In genomic region chr15:90105521-90105920, GRCh38 we compare ENCODE assay signal across 16 cellular contexts. TPM values are rescaled to one million over a fixed set of nuclear protein-coding genes. Genes with fewer than 3 reads are reported as not detected.
DNase-seq lines count a peak whose midpoint lies in the region; ATAC-seq and TF ChIP-seq lines count a peak whose summit lies in the region.
"Had no signal": no experiment of that assay in that cellular context is flagged by ENCODE, and none has a peak within 500 bp of the region (broad histone marks: within the 10 kb centered on the region; RNA-seq: fewer than 3 reads in every experiment).

No MANE protein-coding gene starts in this region.

- H3K27me3 ChIP-seq in left ventricle myocardium inferior (ENCODE audit: low read depth) (no peaks in the 10 kb centered on the region), right atrium auricular region (no peaks in the 10 kb centered on the region), prostate gland (replicated peaks; ENCODE audit: insufficient read depth) (no peaks in the 10 kb centered on the region), HAP-1 (ENCODE audit: low read depth) (no peaks in the 10 kb centered on the region)

- H3K9me3 ChIP-seq in left ventricle myocardium inferior (replicated peaks) = no peaks in the 10 kb centered on the region
- H3K9me3 ChIP-seq in right atrium auricular region = no peaks in the 10 kb centered on the region
- no peaks in the 10 kb centered on the region for H3K9me3 ChIP-seq in prostate gland
- no peaks in the 10 kb centered on the region for H3K9me3 ChIP-seq in HAP-1

- in situ Hi-C loops in HAP-1 (cut with MboI; ENCODE audit: low sequenced_read_pairs) = no loop called here

- H3K4me3 Mint-ChIP-seq in HFFc6 = no peak overlapping the region

- no peak for ATAC-seq in left ventricle myocardium superior

- H3K4me1 Mint-ChIP-seq in HFFc6 (ENCODE audit: low read depth) = peaks cover 29% of the 10 kb centered on the region

- no peak overlapping the region for H3K27ac Mint-ChIP-seq in HFFc6

- intact Hi-C loops in left ventricle myocardium inferior (cut with micrococcal nuclease) = no loop called here
- intact Hi-C loops in left ventricle myocardium superior (cut with micrococcal nuclease) = no loop called here
- intact Hi-C loops in prostate gland (cut with DNase I) = no loop called here

- DNase-seq in left ventricle myocardium inferior (no peak), left ventricle myocardium superior (no peak), right atrium auricular region (ENCODE audit: low spot score) (no peak), prostate gland (ENCODE audit: low spot score) (no peak), NCI-H187 (lab: John Stamatoyannopoulos, UW) (no peak), HFFc6 (no peak), HAP-1 (ENCODE audit: low spot score in 2 of 2) (no peak), NCI-H128 (lab: John Stamatoyannopoulos, UW; ENCODE audit: unreplicated experiment) (no peak)
- DNase-seq: C1 segment of cervical spinal cord, DMS 273 treated with DMSO at 0.1 percent for 48 hours, IMR-90, NCI-H1436, NCI-H2029, NCI-H345, NCI-H524 treated with DMSO at 0.1 percent for 48 hours, RPMI8226 had no signal

- H3K27me3 Mint-ChIP-seq in HFFc6 (ENCODE audit: insufficient read depth) = peaks cover 3% of the 10 kb centered on the region

- no peaks in the 10 kb centered on the region for H3K36me3 Mint-ChIP-seq in HFFc6 (ENCODE audit: low read depth)

- no peaks in the 10 kb centered on the region for H3K9me3 Mint-ChIP-seq in HFFc6

- H3K4me3 ChIP-seq in left ventricle myocardium inferior (no peak overlapping the region), right atrium auricular region (no peak overlapping the region), prostate gland (no peak overlapping the region), HAP-1 (no peak overlapping the region)

- peak overlapping the region; percentile 98 for H3K27ac ChIP-seq in left ventricle myocardium inferior (replicated peaks)
- H3K27ac ChIP-seq in right atrium auricular region = peak overlapping the region; percentile 91 to 92
- peak overlapping the region; percentile 92 to 99 for H3K27ac ChIP-seq in prostate gland

- TF ChIP-seq CTCF in left ventricle myocardium inferior (IDR thresholded peaks at IDR 0.05; ENCODE audit: borderline replicate concordance) = no peak
- TF ChIP-seq CTCF in right atrium auricular region (IDR thresholded peaks at IDR 0.05) = no peak
- no peak for TF ChIP-seq CTCF in prostate gland (IDR thresholded peaks at IDR 0.05)
- TF ChIP-seq CTCF in HFFc6 (IDR thresholded peaks at IDR 0.05) = no peak

- H3K36me3 ChIP-seq in left ventricle myocardium inferior (no peaks in the 10 kb centered on the region), right atrium auricular region (no peaks in the 10 kb centered on the region), prostate gland (no peaks in the 10 kb centered on the region), HAP-1 (replicated peaks) (no peaks in the 10 kb centered on the region)

- no peak for TF ChIP-seq POLR2A in prostate gland (IDR thresholded peaks at IDR 0.05)

- WGBS in prostate gland = 78% methylated on average over 7 of the region's 7 CpGs

- H3K4me1 ChIP-seq in left ventricle myocardium inferior = peaks cover 47% of the 10 kb centered on the region
- H3K4me1 ChIP-seq in right atrium auricular region = peaks cover 0 to 37% of the 10 kb centered on the region in 2 donors
- peaks cover 14% of the 10 kb centered on the region for H3K4me1 ChIP-seq in prostate gland (replicated peaks)
- peaks cover 21% of the 10 kb centered on the region for H3K4me1 ChIP-seq in HAP-1

RNA-seq across cellular contexts. Expression of gene IDH2, which starts 3.3 kb away (rescaled TPM):
- 933 TPM for total RNA-seq in left ventricle myocardium inferior
- 1,172 TPM for total RNA-seq in left ventricle myocardium superior
- 100 to 1,000 TPM; 119 to 249 TPM for total RNA-seq in right atrium auricular region
- 100 to 1,000 TPM in 1 of 2 donors, 10 to 100 TPM in 1; 98.1 to 190 TPM for total RNA-seq in prostate gland
- 10 to 100 TPM; 26.3 to 32.4 (median 28.9) TPM for total RNA-seq in HFFc6 (2021; fragmentation: NEBNext Ultra II Directional; extraction: Animal tissue kit (Norgen Biotek cat#: 25700))
